In genomic region chr17:17020821-17021193, GRCh38 we compare ENCODE assay signal across 14 cellular contexts. TPM values are rescaled to one million over a fixed set of nuclear protein-coding genes. Genes with fewer than 3 reads are reported as not detected.
DNase-seq lines count a peak whose midpoint lies in the region; ATAC-seq and TF ChIP-seq lines count a peak whose summit lies in the region.
"Had no signal": no experiment of that assay in that cellular context is flagged by ENCODE, and none has a peak within 500 bp of the region (broad histone marks: within the 10 kb centered on the region; RNA-seq: fewer than 3 reads in every experiment).

No MANE protein-coding gene starts in this region.

- no peak for TF ChIP-seq CTCF in PC-9 (conservative IDR thresholded peaks at IDR 0.05)

- peak overlapping the region; percentile 32 for H2BK120ac ChIP-seq in mesendoderm (ENCODE audit: low read depth, low read length)

- POLR2A ChIA-PET in PC-9 (lab: Charles Lee; ENCODE audit: unreplicated experiment): interaction anchor here (0.5 to 1.3 kb wide), 10 partner anchors 8 to 485 kb away, joined by 3 to 19 read pairs (median 4); no protein-coding TSS in a partner anchor

- H3K56ac ChIP-seq in mesendoderm (ENCODE audit: low read length): peak overlapping the region; percentile 67

- H3K27me3 ChIP-seq in PC-9 (ENCODE audit: insufficient read depth, low read depth) (no peaks in the 10 kb centered on the region), mesendoderm (ENCODE audit: insufficient read depth, low read length, poor library complexity) (no peaks in the 10 kb centered on the region)
- H3K27me3 ChIP-seq: neural progenitor cell had no signal

- H4K20me1 ChIP-seq in PC-9 (ENCODE audit: insufficient read depth): no peaks in the 10 kb centered on the region

- intact Hi-C loops in PC-9 (cut with micrococcal nuclease; ENCODE audit: unreplicated experiment): loop anchor here (1.0 to 2.0 kb wide), 2 partner anchors 7 to 30 kb away; no protein-coding TSS in a partner anchor

- H3K23ac ChIP-seq in mesendoderm (ENCODE audit: low read length): no peak overlapping the region

- H3K79me2 ChIP-seq in PC-9 (ENCODE audit: low read depth) (peaks cover 37% of the 10 kb centered on the region), mesendoderm (ENCODE audit: control insufficient read depth, insufficient read depth, low read length) (no peaks in the 10 kb centered on the region)

- no peak overlapping the region for H3K4ac ChIP-seq in mesendoderm (ENCODE audit: low read depth, low read length)

- H3K9me2 ChIP-seq in PC-9 (ENCODE audit: insufficient read depth): no peaks in the 10 kb centered on the region

- CTCF ChIA-PET in PC-9 (lab: Charles Lee): interaction anchor here (2.0 kb wide), 1 partner anchor 32 kb away, joined by 4 read pairs; no protein-coding TSS in a partner anchor

- H2AK5ac ChIP-seq in mesendoderm (ENCODE audit: low read length): peak overlapping the region; percentile 85

- peaks cover 73% of the 10 kb centered on the region for H3F3A ChIP-seq in PC-9 (ENCODE audit: insufficient read depth, low read depth)

- H3K4me3 ChIP-seq in PC-9 (peak overlapping the region; percentile 48), mesendoderm (ENCODE audit: low read length) (no peak overlapping the region)
- H3K4me3 ChIP-seq: neural progenitor cell had no signal

- ATAC-seq in HG03469 (IDR thresholded peaks at IDR 0.05; ENCODE audit: unreplicated experiment): no peak
- no peak for ATAC-seq in HG03460 (IDR thresholded peaks at IDR 0.05; ENCODE audit: unreplicated experiment)
- ATAC-seq: T-helper 17 cell had no signal

- no peak overlapping the region for H2BK15ac ChIP-seq in mesendoderm (replicated peaks; ENCODE audit: low read depth)

- peaks cover 88% of the 10 kb centered on the region for H3K4me1 ChIP-seq in PC-9 (replicated peaks; ENCODE audit: insufficient read depth)
- peaks cover 5% of the 10 kb centered on the region for H3K4me1 ChIP-seq in mesendoderm (ENCODE audit: control insufficient read depth, low read depth, low read length)

- peak overlapping the region; percentile 40 for H3K18ac ChIP-seq in mesendoderm (ENCODE audit: low read length)

- H2AFZ ChIP-seq in PC-9: no peak overlapping the region
- H2AFZ ChIP-seq: neural progenitor cell had no signal

- DNase-seq in PC-9 (peak in 1 of 2 experiments; percentile 66), caudate nucleus (lab: John Stamatoyannopoulos, UW) (no peak), mesendoderm (no peak), HPDE6-E6E7 (ENCODE audit: extremely low spot score) (no peak)
- DNase-seq in stimulated activated CD4-positive, alpha-beta T cell treated with anti-CD3 and anti-CD28 coated beads, Interleukin-15, amount 100 ng/mL, for 24 hours: no peak
- DNase-seq: effector memory CD4-positive, alpha-beta T cell; KBM-7; NCI-H1417; T-helper 17 cell had no signal

- H3K36me3 ChIP-seq in PC-9 (ENCODE audit: low read depth): no peaks in the 10 kb centered on the region
- no peaks in the 10 kb centered on the region for H3K36me3 ChIP-seq in mesendoderm (ENCODE audit: control insufficient read depth, insufficient read depth, low read length)
- H3K36me3 ChIP-seq: neural progenitor cell had no signal

- no peak overlapping the region for H4K5ac ChIP-seq in mesendoderm (ENCODE audit: low read length)

- peak overlapping the region; percentile 3 for H2BK5ac ChIP-seq in mesendoderm (ENCODE audit: low read length)

- no peaks in the 10 kb centered on the region for H3K9me3 ChIP-seq in PC-9 (ENCODE audit: insufficient read depth, low read depth)

- H3K4me2 ChIP-seq in PC-9 (peak overlapping the region; percentile 75), mesendoderm (ENCODE audit: low read length) (no peak overlapping the region)

- H3K9ac ChIP-seq in mesendoderm (ENCODE audit: low read length): peak overlapping the region; percentile 10
- H3K9ac ChIP-seq: neural progenitor cell had no signal

- peak overlapping the region; percentile 98 for H3K27ac ChIP-seq in PC-9
- peak overlapping the region; percentile 90 for H3K27ac ChIP-seq in caudate nucleus (ENCODE audit: low read depth, low read length)
- H3K27ac ChIP-seq in mesendoderm (ENCODE audit: low read depth, low read length): peak overlapping the region; percentile 16
- H3K27ac ChIP-seq in temporal lobe (ENCODE audit: low read depth, low read length): peak overlapping the region; percentile 89
- H3K27ac ChIP-seq: neural progenitor cell had no signal

- BruUV-seq in PC-9 (replicated peaks; lab: Mats Ljungman, UMichigan): TSS peak; percentile 62

- H3K79me1 ChIP-seq in mesendoderm (ENCODE audit: low read length): no peaks in the 10 kb centered on the region

- H4K8ac ChIP-seq in mesendoderm (ENCODE audit: low read depth, low read length): no peak overlapping the region

- no CpG with 5 or more reads among the region's 8 CpGs for WGBS in mesendoderm (ENCODE audit: extremely low coverage, insufficient coverage, low lambda C conversion rate)

RNA-seq across cellular contexts. Expression of gene MPRIP, which starts 21.4 kb away (rescaled TPM):
- total RNA-seq in PC-9 (2021) (411 and 443 TPM in 2 replicates), temporal lobe (146 TPM)
- polyA plus RNA-seq in mesendoderm (2013, experiment 1 of 2): 95.9 TPM
- polyA plus RNA-seq in mesendoderm (2013, experiment 2 of 2): 94.7 TPM

RNA-seq across cellular contexts. Expression of gene TNFRSF13B, which starts 48.9 kb away (rescaled TPM):
- not detected in 2 replicates for total RNA-seq in PC-9 (2021)
- polyA plus RNA-seq in mesendoderm (2013, experiment 1 of 2): 0.95 TPM
- polyA plus RNA-seq in mesendoderm (2013, experiment 2 of 2): 0.81 TPM
- total RNA-seq in temporal lobe: not detected
- polyA plus RNA-seq: BJ had no signal

Comparison
In these comparisons a context has a peak if more than half of its experiments do, and no peak if none do; other contexts are left out.
1. H3K27ac ChIP-seq: peak in every context shown above with its lines; median percentile 98 in PC-9; 90 in caudate nucleus; 89 in temporal lobe; 16 in mesendoderm.